Comparison of ENCODE assay signal across 18 cellular contexts in genomic region chr5:78889759-78890158, GRCh38.
DNase-seq lines count a peak whose midpoint lies in the region; ATAC-seq and TF ChIP-seq lines count a peak whose summit lies in the region.
"Had no signal": no experiment of that assay in that cellular context is flagged by ENCODE, and none has a peak within 500 bp of the region (broad histone marks: within the 10 kb centered on the region; RNA-seq: fewer than 3 reads in every experiment).

No MANE protein-coding gene starts in this region.

- H3K4me1 Mint-ChIP-seq in HFFc6 (ENCODE audit: low read depth) = peaks cover 34% of the 10 kb centered on the region
- peaks cover 19% of the 10 kb centered on the region for H3K4me1 Mint-ChIP-seq in activated CD4-positive, alpha-beta memory T cell treated with anti-CD3 and anti-CD28 coated beads, Interleukin-2, amount 10 ng/mL, durations not matched to agents 7 days and 5 days
- peaks cover 14% of the 10 kb centered on the region for H3K4me1 Mint-ChIP-seq in activated T-helper 17 cell treated with anti-CD3 and anti-CD28 coated beads, Interleukin-2, amount 50 U/mL, for 72 hours

- no peak for TF ChIP-seq CTCF in AG04450 (IDR thresholded peaks at IDR 0.05; ENCODE audit: low read depth, low read length)
- TF ChIP-seq CTCF in HFFc6 (IDR thresholded peaks at IDR 0.05) = no peak
- no peak for TF ChIP-seq CTCF in mucosa of descending colon (IDR thresholded peaks at IDR 0.05)

- no peaks in the 10 kb centered on the region for H3K27me3 ChIP-seq in AG04450 (ENCODE audit: control insufficient read depth, insufficient read depth, low read length)
- H3K27me3 ChIP-seq: pancreas had no signal

- peak overlapping the region; percentile 34 for H3K4me3 Mint-ChIP-seq in HFFc6
- H3K4me3 Mint-ChIP-seq in activated CD4-positive, alpha-beta memory T cell treated with anti-CD3 and anti-CD28 coated beads, Interleukin-2, amount 10 ng/mL, durations not matched to agents 7 days and 5 days = no peak overlapping the region
- no peak overlapping the region for H3K4me3 Mint-ChIP-seq in activated T-helper 17 cell treated with anti-CD3 and anti-CD28 coated beads, Interleukin-2, amount 50 U/mL, for 72 hours
- H3K4me3 Mint-ChIP-seq: type B pancreatic cell had no signal

- peak overlapping the region; percentile 65 for H3K27ac ChIP-seq in AG04450 (ENCODE audit: low read depth, low read length)
- H3K27ac ChIP-seq: pancreas had no signal

- H3K27ac Mint-ChIP-seq in HFFc6 = peak overlapping the region; percentile 85
- H3K27ac Mint-ChIP-seq in activated CD4-positive, alpha-beta memory T cell treated with anti-CD3 and anti-CD28 coated beads, Interleukin-2, amount 10 ng/mL, durations not matched to agents 7 days and 5 days = no peak overlapping the region
- H3K27ac Mint-ChIP-seq in activated T-helper 17 cell treated with anti-CD3 and anti-CD28 coated beads, Interleukin-2, amount 50 U/mL, for 72 hours = no peak overlapping the region
- H3K27ac Mint-ChIP-seq: type B pancreatic cell had no signal

- intact Hi-C loops in mucosa of descending colon (cut with DNase I, micrococcal nuclease) = loop anchor here in 1 of 2 donors (5.0 kb wide), 1 partner anchor 87 kb away; no protein-coding TSS in a partner anchor

- H3K9me3 ChIP-seq in AG04450 (ENCODE audit: control insufficient read depth, insufficient read depth, low read length) (no peaks in the 10 kb centered on the region), mucosa of descending colon (no peaks in the 10 kb centered on the region)
- H3K9me3 ChIP-seq: pancreas had no signal

- POLR2A ChIA-PET in AG04450 (lab: Yijun Ruan, JAX) = no interaction called here
- POLR2A ChIA-PET in activated CD4-positive, alpha-beta memory T cell treated with anti-CD3 and anti-CD28 coated beads, Interleukin-2, amount 10 ng/mL, durations not matched to agents 7 days and 5 days (lab: Charles Lee) = no interaction called here

- H3K36me3 Mint-ChIP-seq in HFFc6 (ENCODE audit: low read depth) = no peaks in the 10 kb centered on the region
- H3K36me3 Mint-ChIP-seq in activated CD4-positive, alpha-beta memory T cell treated with anti-CD3 and anti-CD28 coated beads, Interleukin-2, amount 10 ng/mL, durations not matched to agents 7 days and 5 days (ENCODE audit: low read depth) = peaks cover 4% of the 10 kb centered on the region
- H3K36me3 Mint-ChIP-seq in activated T-helper 17 cell treated with anti-CD3 and anti-CD28 coated beads, Interleukin-2, amount 50 U/mL, for 72 hours (ENCODE audit: low read depth) = peaks cover 4% of the 10 kb centered on the region

- H3K4me1 ChIP-seq in mucosa of descending colon (ENCODE audit: low read depth) = no peaks in the 10 kb centered on the region

- CTCF ChIA-PET in AG04450 (lab: Charles Lee) = interaction anchor here (0.7 to 1.6 kb wide), 2 partner anchors 10 to 370 kb away, joined by 4 to 9 read pairs; no protein-coding TSS in a partner anchor
- CTCF ChIA-PET in activated CD4-positive, alpha-beta memory T cell treated with anti-CD3 and anti-CD28 coated beads, Interleukin-2, amount 10 ng/mL, durations not matched to agents 7 days and 5 days (lab: Charles Lee) = no interaction called here

- no peaks in the 10 kb centered on the region for H3K9me3 Mint-ChIP-seq in HFFc6
- H3K9me3 Mint-ChIP-seq in activated CD4-positive, alpha-beta memory T cell treated with anti-CD3 and anti-CD28 coated beads, Interleukin-2, amount 10 ng/mL, durations not matched to agents 7 days and 5 days = no peaks in the 10 kb centered on the region
- no peaks in the 10 kb centered on the region for H3K9me3 Mint-ChIP-seq in activated T-helper 17 cell treated with anti-CD3 and anti-CD28 coated beads, Interleukin-2, amount 50 U/mL, for 72 hours

- H3K36me3 ChIP-seq in mucosa of descending colon (ENCODE audit: low read depth) = no peaks in the 10 kb centered on the region
- H3K36me3 ChIP-seq: pancreas had no signal

- no peak for DNase-seq in AG04450 (ENCODE audit: low read depth, low spot score)
- peak; percentile 79 for DNase-seq in HFFc6
- peak; percentile 36 for DNase-seq in amniotic epithelial cell (ENCODE audit: low read depth)
- peak; percentile 11 for DNase-seq in glomerular visceral epithelial cell (ENCODE audit: extremely low spot score)
- no peak for DNase-seq in mucosa of descending colon
- no peak for DNase-seq in NAMALWA (ENCODE audit: low spot score)
- DNase-seq in activated CD4-positive, alpha-beta memory T cell treated with anti-CD3 and anti-CD28 coated beads, Interleukin-2, amount 10 ng/mL, durations not matched to agents 7 days and 5 days = no peak
- DNase-seq: activated effector memory CD4-positive, alpha-beta T cell treated with Interleukin-2 at 50 U/mL for 16 hours; hypothalamus; Karpas-422; left colon; NCI-H187; NCI-H510A; pancreas; small intestine had no signal

- H3K27me3 Mint-ChIP-seq in HFFc6 (ENCODE audit: insufficient read depth) = no peaks in the 10 kb centered on the region; the same call in 1 of the 2 replicates
- H3K27me3 Mint-ChIP-seq in activated CD4-positive, alpha-beta memory T cell treated with anti-CD3 and anti-CD28 coated beads, Interleukin-2, amount 10 ng/mL, durations not matched to agents 7 days and 5 days = no peaks in the 10 kb centered on the region
- no peaks in the 10 kb centered on the region for H3K27me3 Mint-ChIP-seq in activated T-helper 17 cell treated with anti-CD3 and anti-CD28 coated beads, Interleukin-2, amount 50 U/mL, for 72 hours
- H3K27me3 Mint-ChIP-seq: type B pancreatic cell had no signal

- H3K4me3 ChIP-seq in AG04450 (ENCODE audit: low read depth, low read length) (no peak overlapping the region), mucosa of descending colon (no peak overlapping the region)
- H3K4me3 ChIP-seq: coronary artery, pancreas had no signal

- ATAC-seq in mucosa of descending colon = no peak
- ATAC-seq in activated T-helper 17 cell treated with anti-CD3 and anti-CD28 coated beads, Interleukin-2, amount 50 U/mL, for 72 hours (replicated peaks) = no peak
- ATAC-seq: left colon, pancreas had no signal

Comparison
In these comparisons a context has a peak if more than half of its experiments do, and no peak if none do; other contexts are left out.
1. DNase-seq: peak in HFFc6 (single experiment), amniotic epithelial cell (single experiment) and glomerular visceral epithelial cell (single experiment); none in AG04450 (single experiment), mucosa of descending colon (0 of 3), NAMALWA (single experiment) and activated CD4-positive, alpha-beta memory T cell treated with anti-CD3 and anti-CD28 coated beads, Interleukin-2, amount 10 ng/mL, durations not matched to agents 7 days and 5 days (single experiment).